9 cellular contexts compared by ENCODE assay signal in the genomic region with DNA sequence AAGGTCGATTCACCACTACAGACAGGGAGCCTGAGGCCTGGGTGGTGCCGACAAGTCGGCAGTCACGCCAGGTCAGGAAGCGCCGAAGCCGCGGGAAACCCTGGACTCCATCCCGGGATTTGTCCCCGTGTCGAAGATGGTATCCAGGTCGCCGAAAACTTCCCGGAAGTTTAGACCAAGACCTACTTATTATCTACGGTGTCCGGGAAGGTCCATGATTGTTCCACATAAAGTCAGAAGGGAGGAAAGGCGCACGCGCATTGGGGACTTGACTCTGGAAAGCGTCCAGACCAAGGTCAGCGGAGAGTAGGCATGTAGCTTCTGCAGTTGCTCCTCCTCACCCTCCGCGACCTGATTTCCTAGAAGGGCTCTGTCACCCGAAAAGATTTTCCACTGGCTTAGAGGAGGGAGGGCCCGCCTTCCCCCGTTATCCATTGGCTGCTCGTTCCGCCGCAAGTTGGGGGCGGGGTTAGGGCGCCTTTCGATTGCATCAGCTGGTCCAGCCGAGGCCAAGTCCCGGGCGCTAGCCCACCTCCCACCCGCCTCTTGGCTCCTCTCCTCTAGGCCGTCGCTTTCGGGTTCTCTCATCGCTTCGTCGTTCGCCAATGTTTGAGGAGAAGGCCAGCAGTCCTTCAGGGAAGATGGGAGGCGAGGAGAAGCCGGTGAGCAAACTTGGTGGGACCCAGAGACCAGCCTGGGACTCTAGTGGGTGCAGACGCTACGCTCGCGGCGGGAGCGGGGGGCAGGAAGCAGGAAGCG. TPM values are rescaled to one million over a fixed set of nuclear protein-coding genes. Genes with fewer than 3 reads are reported as not detected.
DNase-seq lines count a peak whose midpoint lies in the region; ATAC-seq and TF ChIP-seq lines count a peak whose summit lies in the region.
"Had no signal": no experiment of that assay in that cellular context is flagged by ENCODE, and none has a peak within 500 bp of the region (broad histone marks: within the 10 kb centered on the region; RNA-seq: fewer than 3 reads in every experiment).

A gene (plus strand): TSS at position 484 of the 759 bp plus-strand sequence. CDS start 122 bp downstream, at position 606.

- no peaks in the 10 kb centered on the region for H3K27me3 Mint-ChIP-seq in activated B cell treated with CpG ODN at 0.5 μM for 24 hours
- H3K27me3 Mint-ChIP-seq: activated naive CD4-positive, alpha-beta T cell treated with anti-CD3 and anti-CD28 coated beads, Interleukin-2, amount 50 U/mL, for 24 hours had no signal

- peaks cover 16% of the 10 kb centered on the region for H3K36me3 Mint-ChIP-seq in activated B cell treated with CpG ODN at 0.5 μM for 24 hours (ENCODE audit: low read depth)

- POLR2A ChIA-PET in activated B cell treated with CpG ODN at 0.5 μM for 24 hours (lab: Charles Lee), result interaction anchor here (0.8 to 1.6 kb wide), 8 partner anchors 10 to 1909 kb away, joined by 3 to 8 read pairs (median 4); a partner anchor contains a TSS

- peak within 1 kb of the TSS; percentile 63 to 94 (median 82) for H3K4me3 ChIP-seq in spleen

- peak; percentile 87 for ATAC-seq in GM19025 (IDR thresholded peaks at IDR 0.05; ENCODE audit: low read depth, unreplicated experiment)
- ATAC-seq in HG03280 (IDR thresholded peaks at IDR 0.05; ENCODE audit: unreplicated experiment), result peak; percentile 94
- peak; percentile 95 for ATAC-seq in activated B cell treated with CpG ODN at 0.5 μM for 24 hours (ENCODE audit: low read depth)

- H3K27ac Mint-ChIP-seq in activated B cell treated with CpG ODN at 0.5 μM for 24 hours, result no peak within 1 kb of the TSS
- H3K27ac Mint-ChIP-seq: activated naive CD4-positive, alpha-beta T cell treated with anti-CD3 and anti-CD28 coated beads, Interleukin-2, amount 50 U/mL, for 24 hours had no signal

- CTCF ChIA-PET in activated B cell treated with CpG ODN at 0.5 μM for 24 hours (lab: Charles Lee), result interaction anchor here (1.4 to 2.5 kb wide), 2 partner anchors 495 to 851 kb away, joined by 3 to 15 read pairs; a partner anchor contains a TSS

- H3K36me3 ChIP-seq in spleen, result peaks cover 0 to 13% (median 7%) of the 10 kb centered on the region in 6 donors

- H3K27me3 ChIP-seq in spleen (replicated peaks in 1 of 7), result no peaks in the 10 kb centered on the region

- no peaks in the 10 kb centered on the region for H3K9me3 ChIP-seq in spleen

- TF ChIP-seq CTCF in AG09319 (IDR thresholded peaks at IDR 0.05; ENCODE audit: low read depth, low read length) (no peak), activated B cell treated with CpG ODN at 0.5 μM for 24 hours (IDR thresholded peaks at IDR 0.05) (no peak), spleen (IDR thresholded peaks at IDR 0.05 in 8 of 11, conservative IDR thresholded peaks at IDR 0.05 in 3 of 11) (peak in 2 of 11 experiments; percentile 18 to 26)

- WGBS in spleen, 5 donors, result 0% methylated on average over 48 to 52 of the region's 52 CpGs

- H3K4me1 ChIP-seq in spleen, result peaks cover 15 to 64% (median 39%) of the 10 kb centered on the region in 6 donors

- H3K9me3 Mint-ChIP-seq in activated B cell treated with CpG ODN at 0.5 μM for 24 hours, result no peaks in the 10 kb centered on the region
- H3K9me3 Mint-ChIP-seq: activated naive CD4-positive, alpha-beta T cell treated with anti-CD3 and anti-CD28 coated beads, Interleukin-2, amount 50 U/mL, for 24 hours had no signal

- DNase-seq in AG09319 (ENCODE audit: extremely low read depth, low read depth), result peak; percentile 100
- peak; percentile 99 for DNase-seq in NCI-H345 (lab: John Stamatoyannopoulos, UW)
- peak; percentile 89 for DNase-seq in activated B cell treated with CpG ODN at 0.5 μM for 24 hours
- peak; percentile 94 for DNase-seq in central memory CD4-positive, alpha-beta T cell
- peak; percentile 100 for DNase-seq in inferior parietal cortex (ENCODE audit: extremely low spot score)
- DNase-seq in spleen, result peak; percentile 97

- no peak within 1 kb of the TSS for H3K4me3 Mint-ChIP-seq in activated B cell treated with CpG ODN at 0.5 μM for 24 hours
- H3K4me3 Mint-ChIP-seq: activated naive CD4-positive, alpha-beta T cell treated with anti-CD3 and anti-CD28 coated beads, Interleukin-2, amount 50 U/mL, for 24 hours had no signal

- peaks cover 21% of the 10 kb centered on the region for H3K4me1 Mint-ChIP-seq in activated B cell treated with CpG ODN at 0.5 μM for 24 hours

- peak within 1 kb of the TSS; percentile 87 to 93 (median 91) for H3K27ac ChIP-seq in spleen

- no peak for TF ChIP-seq POLR2A in spleen (IDR thresholded peaks at IDR 0.05)

- intact Hi-C loops in activated B cell treated with CpG ODN at 0.5 μM for 24 hours (cut with micrococcal nuclease), result loop anchor here (1.0 to 10.0 kb wide), 7 partner anchors 568 to 1908 kb away; a partner anchor contains a TSS
- intact Hi-C loops in spleen (cut with DNase I; ENCODE audit: low total_unique reads), result no loop called here

RNA-seq across cellular contexts. Expression of the gene that starts here (rescaled TPM):
- total RNA-seq in activated B cell treated with CpG ODN at 0.5 μM for 24 hours, result 176 and 180 TPM in 2 replicates
- 10 to 100 TPM; 42.7 to 90.0 (median 63.3) TPM for total RNA-seq in spleen
- polyA plus RNA-seq in spleen, result 10 to 100 TPM; 43.2 to 45.5 (median 45.0) TPM

Comparison
In these comparisons a context has a peak if more than half of its experiments do, and no peak if none do; other contexts are left out.
1. Peak in every context shown above with its lines: DNase-seq, ATAC-seq, H3K4me3 ChIP-seq and H3K27ac ChIP-seq.